Comparison of ENCODE assay signal across 24 cellular contexts in genomic region chr9:88436379-88436778, GRCh38.
"Had no signal": no experiment of that assay in that cellular context is flagged by ENCODE, and none has a peak within 500 bp of the region (broad histone marks: within the 10 kb centered on the region; RNA-seq: fewer than 3 reads in every experiment).

No MANE protein-coding gene starts in this region.

- H3K4me3 ChIP-seq: breast epithelium, heart right ventricle, left ventricle myocardium inferior, pancreas, tibial artery had no signal

- H3K27me3 Mint-ChIP-seq: activated naive CD8-positive, alpha-beta T cell; central memory CD8-positive, alpha-beta T cell; stimulated activated naive CD8-positive, alpha-beta T cell treated with anti-CD3 and anti-CD28 coated beads, Interleukin-15, amount 100 ng/mL, for 72 hours had no signal

- H3K27ac Mint-ChIP-seq: activated CD8-positive, alpha-beta T cell treated with anti-CD3 and anti-CD28 coated beads, Interleukin-2, amount 10 ng/mL, durations not matched to agents 7 days and 5 days; activated naive CD8-positive, alpha-beta T cell had no signal

- H3K27ac ChIP-seq: breast epithelium, epithelial cell of prostate, heart right ventricle, left ventricle myocardium inferior, pancreas, tibial artery had no signal

- DNase-seq: activated CD4-positive, alpha-beta T cell treated with anti-CD3 and anti-CD28 coated beads for 48 hours; activated CD4-positive, CD25-positive, alpha-beta regulatory T cell; activated CD8-positive, alpha-beta T cell treated with anti-CD3 and anti-CD28 coated beads, Interleukin-2, amount 10 ng/mL, durations not matched to agents 7 days and 5 days; activated gamma-delta T cell treated with Interleukin-2 at 50 U/mL for 16 hours; amniotic stem cell; heart right ventricle; kidney; left ventricle myocardium inferior; nephron progenitor cell; pancreas; right cardiac atrium; stimulated activated CD4-positive, alpha-beta T cell treated with anti-CD3 and anti-CD28 coated beads, Interleukin-1b, Interleukin-23, amount 100 ng/mL, for 48 hours; stimulated activated naive CD8-positive, alpha-beta T cell treated with anti-CD3 and anti-CD28 coated beads, Interleukin-15, amount 100 ng/mL, for 72 hours; T1000; tibial artery had no signal

- FAIRE-seq: colon, kidney, pancreas, urothelium cell line had no signal

- H3K27me3 ChIP-seq: breast epithelium, heart right ventricle, pancreas, tibial artery had no signal

- H3K9me3 Mint-ChIP-seq: activated T-helper 1 cell treated with anti-CD3 and anti-CD28 coated beads, Interleukin-12 subunit alpha, Interleukin-12 subunit beta, Interleukin-2, Interleukin-4 antibody, amounts not matched to agents 30 ng/mL and 10 ng/mL and 1 ng/mL, durations not matched to agents 14 hours and 24 hours and 36 hours; central memory CD8-positive, alpha-beta T cell; stimulated activated effector memory CD8-positive, alpha-beta T cell treated with anti-CD3 and anti-CD28 coated beads, Interleukin-12 subunit alpha, Interleukin-12 subunit beta, amount 100 ng/mL, for 72 hours; stimulated activated naive CD8-positive, alpha-beta T cell treated with anti-CD3 and anti-CD28 coated beads, Interleukin-15, amount 100 ng/mL, for 72 hours; T-helper 1 cell treated with Interleukin-12 subunit alpha and Interleukin-12 subunit beta and Interleukin-4 antibody, amounts not matched to agents 30 μg/mL and 1 μg/mL, for 36 hours had no signal

- H3K4me1 Mint-ChIP-seq: nephron progenitor cell had no signal

- ATAC-seq: activated CD8-positive, alpha-beta T cell treated with anti-CD3 and anti-CD28 coated beads, Interleukin-2, amount 10 ng/mL, durations not matched to agents 7 days and 5 days; heart right ventricle; pancreas; right cardiac atrium; stimulated activated naive CD8-positive, alpha-beta T cell treated with anti-CD3 and anti-CD28 coated beads, Interleukin-15, amount 100 ng/mL, for 72 hours had no signal

- H3K4me3 Mint-ChIP-seq: activated CD8-positive, alpha-beta T cell treated with anti-CD3 and anti-CD28 coated beads, Interleukin-2, amount 10 ng/mL, durations not matched to agents 7 days and 5 days; activated naive CD8-positive, alpha-beta T cell; activated T-helper 1 cell treated with anti-CD3 and anti-CD28 coated beads, Interleukin-12 subunit alpha, Interleukin-12 subunit beta, Interleukin-2, Interleukin-4 antibody, amounts not matched to agents 30 ng/mL and 10 ng/mL and 1 ng/mL, durations not matched to agents 14 hours and 24 hours and 36 hours; central memory CD8-positive, alpha-beta T cell; nephron progenitor cell; stimulated activated effector memory CD8-positive, alpha-beta T cell treated with anti-CD3 and anti-CD28 coated beads, Interleukin-12 subunit alpha, Interleukin-12 subunit beta, amount 100 ng/mL, for 72 hours; stimulated activated naive CD8-positive, alpha-beta T cell treated with anti-CD3 and anti-CD28 coated beads, Interleukin-15, amount 100 ng/mL, for 72 hours; T-helper 1 cell treated with Interleukin-12 subunit alpha and Interleukin-12 subunit beta and Interleukin-4 antibody, amounts not matched to agents 30 μg/mL and 1 μg/mL, for 36 hours had no signal
